1 cellular context compared by ENCODE assay signal in the genomic region with DNA sequence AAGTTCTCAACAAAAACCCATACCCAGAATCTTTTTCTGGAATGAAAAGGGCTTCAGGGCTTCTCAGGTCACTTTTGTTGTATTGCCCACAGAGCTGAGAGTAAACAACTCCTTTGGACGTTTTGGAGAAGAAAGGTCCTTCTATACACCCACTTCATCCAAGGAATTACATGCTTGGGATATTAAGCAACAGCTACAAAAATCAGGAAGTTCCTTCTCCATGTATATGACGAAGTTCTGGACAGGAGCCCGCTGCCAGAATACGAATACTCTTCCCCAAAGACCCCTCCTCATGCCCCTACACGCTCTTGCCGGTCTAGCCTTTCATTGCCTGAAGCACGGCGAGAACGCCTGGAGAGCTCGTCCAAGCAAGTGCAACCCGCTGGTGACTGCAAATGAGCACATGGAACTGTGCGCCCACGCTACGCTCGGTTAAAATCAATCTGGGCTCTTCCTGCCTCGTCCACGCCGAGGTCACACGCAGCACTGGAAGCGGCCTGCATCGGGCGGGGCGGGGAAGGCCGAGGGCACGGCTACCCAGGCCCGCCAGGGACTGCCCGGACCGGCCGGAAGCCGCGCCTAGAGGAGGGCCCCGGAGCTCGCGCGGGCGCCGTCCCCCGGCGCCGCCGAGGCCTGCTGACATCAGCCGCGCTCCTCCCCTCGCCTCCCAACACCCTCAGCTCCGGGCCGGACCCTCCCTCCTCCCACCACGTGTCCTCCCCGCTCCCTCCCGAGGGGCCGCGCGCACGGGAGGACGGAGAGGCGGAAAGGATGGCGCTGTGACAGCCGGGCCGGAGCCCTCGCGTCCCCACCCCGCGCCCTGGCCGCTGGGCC.
TF ChIP-seq lines count a peak whose summit lies in the region.

A gene with protein sequence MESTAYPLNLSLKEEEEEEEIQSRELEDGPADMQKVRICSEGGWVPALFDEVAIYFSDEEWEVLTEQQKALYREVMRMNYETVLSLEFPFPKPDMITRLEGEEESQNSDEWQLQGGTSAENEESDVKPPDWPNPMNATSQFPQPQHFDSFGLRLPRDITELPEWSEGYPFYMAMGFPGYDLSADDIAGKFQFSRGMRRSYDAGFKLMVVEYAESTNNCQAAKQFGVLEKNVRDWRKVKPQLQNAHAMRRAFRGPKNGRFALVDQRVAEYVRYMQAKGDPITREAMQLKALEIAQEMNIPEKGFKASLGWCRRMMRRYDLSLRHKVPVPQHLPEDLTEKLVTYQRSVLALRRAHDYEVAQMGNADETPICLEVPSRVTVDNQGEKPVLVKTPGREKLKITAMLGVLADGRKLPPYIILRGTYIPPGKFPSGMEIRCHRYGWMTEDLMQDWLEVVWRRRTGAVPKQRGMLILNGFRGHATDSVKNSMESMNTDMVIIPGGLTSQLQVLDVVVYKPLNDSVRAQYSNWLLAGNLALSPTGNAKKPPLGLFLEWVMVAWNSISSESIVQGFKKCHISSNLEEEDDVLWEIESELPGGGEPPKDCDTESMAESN (plus strand): TSS at position 710 of the 834 bp plus-strand sequence. CDS start 1,482 bp downstream, outside the sequence.

TF ChIP-seq in WTC11, 78 proteins besides CTCF, POLR2A, EP300 and RAD21 (continued from another document and continues in another):
- TF ChIP-seq, protein P1, sequence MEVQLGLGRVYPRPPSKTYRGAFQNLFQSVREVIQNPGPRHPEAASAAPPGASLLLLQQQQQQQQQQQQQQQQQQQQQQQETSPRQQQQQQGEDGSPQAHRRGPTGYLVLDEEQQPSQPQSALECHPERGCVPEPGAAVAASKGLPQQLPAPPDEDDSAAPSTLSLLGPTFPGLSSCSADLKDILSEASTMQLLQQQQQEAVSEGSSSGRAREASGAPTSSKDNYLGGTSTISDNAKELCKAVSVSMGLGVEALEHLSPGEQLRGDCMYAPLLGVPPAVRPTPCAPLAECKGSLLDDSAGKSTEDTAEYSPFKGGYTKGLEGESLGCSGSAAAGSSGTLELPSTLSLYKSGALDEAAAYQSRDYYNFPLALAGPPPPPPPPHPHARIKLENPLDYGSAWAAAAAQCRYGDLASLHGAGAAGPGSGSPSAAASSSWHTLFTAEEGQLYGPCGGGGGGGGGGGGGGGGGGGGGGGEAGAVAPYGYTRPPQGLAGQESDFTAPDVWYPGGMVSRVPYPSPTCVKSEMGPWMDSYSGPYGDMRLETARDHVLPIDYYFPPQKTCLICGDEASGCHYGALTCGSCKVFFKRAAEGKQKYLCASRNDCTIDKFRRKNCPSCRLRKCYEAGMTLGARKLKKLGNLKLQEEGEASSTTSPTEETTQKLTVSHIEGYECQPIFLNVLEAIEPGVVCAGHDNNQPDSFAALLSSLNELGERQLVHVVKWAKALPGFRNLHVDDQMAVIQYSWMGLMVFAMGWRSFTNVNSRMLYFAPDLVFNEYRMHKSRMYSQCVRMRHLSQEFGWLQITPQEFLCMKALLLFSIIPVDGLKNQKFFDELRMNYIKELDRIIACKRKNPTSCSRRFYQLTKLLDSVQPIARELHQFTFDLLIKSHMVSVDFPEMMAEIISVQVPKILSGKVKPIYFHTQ (CRISPR knock-in tag; IDR thresholded peaks at IDR 0.05) = no peak
- TF ChIP-seq JAZF1 (CRISPR knock-in tag; IDR thresholded peaks at IDR 0.05) (no peak), E2F4 (CRISPR knock-in tag; IDR thresholded peaks at IDR 0.05; ENCODE audit: borderline replicate concordance, low read depth) (no peak), ZNF138 (CRISPR knock-in tag; conservative IDR thresholded peaks at IDR 0.05) (no peak), ZNF263 (CRISPR knock-in tag; IDR thresholded peaks at IDR 0.05; ENCODE audit: low read depth) (peak; percentile 99), TEAD4 (CRISPR knock-in tag; IDR thresholded peaks at IDR 0.05) (no peak), ZNF121 (CRISPR knock-in tag; IDR thresholded peaks at IDR 0.05) (peak; percentile 91), CDX4 (CRISPR knock-in tag; IDR thresholded peaks at IDR 0.05; ENCODE audit: borderline replicate concordance) (no peak), HMGA2 (CRISPR knock-in tag; IDR thresholded peaks at IDR 0.05) (no peak), MYBL2 (CRISPR knock-in tag; IDR thresholded peaks at IDR 0.05) (no peak), ATF2 (CRISPR knock-in tag; IDR thresholded peaks at IDR 0.05; ENCODE audit: borderline replicate concordance, low read depth) (no peak), E2F5 (CRISPR knock-in tag; IDR thresholded peaks at IDR 0.05) (no peak), ZNF232 (CRISPR knock-in tag; IDR thresholded peaks at IDR 0.05) (peak; percentile 63; the same call in 1 of the 2 replicates), ERG (CRISPR knock-in tag; IDR thresholded peaks at IDR 0.05) (no peak), GTF2I (CRISPR knock-in tag; conservative IDR thresholded peaks at IDR 0.05) (no peak), NFYB (CRISPR knock-in tag; conservative IDR thresholded peaks at IDR 0.05; ENCODE audit: low read depth) (no peak), CBFB (CRISPR knock-in tag; IDR thresholded peaks at IDR 0.05; ENCODE audit: low read depth) (no peak), OVOL2 (CRISPR knock-in tag; IDR thresholded peaks at IDR 0.05; ENCODE audit: borderline replicate concordance) (no peak; the same call in 1 of the 2 replicates), EMX1 (CRISPR knock-in tag; IDR thresholded peaks at IDR 0.05) (no peak), NFE2L1 (CRISPR knock-in tag; IDR thresholded peaks at IDR 0.05) (peak; percentile 69; the same call in 1 of the 2 replicates), HMGXB4 (CRISPR knock-in tag; IDR thresholded peaks at IDR 0.05) (0 out of 2 replicates have a peak, but pooled peaks have one; percentile 39), ZNF219 (CRISPR knock-in tag; IDR thresholded peaks at IDR 0.05; ENCODE audit: borderline replicate concordance) (no peak), SP1 (CRISPR knock-in tag; conservative IDR thresholded peaks at IDR 0.05) (peak; percentile 68), IRF2 (CRISPR knock-in tag; IDR thresholded peaks at IDR 0.05; ENCODE audit: borderline replicate concordance, low read depth) (no peak), RELA (CRISPR knock-in tag; IDR thresholded peaks at IDR 0.05; ENCODE audit: borderline replicate concordance) (0 out of 2 replicates have a peak, but pooled peaks have one; percentile 79), SMAD3 (CRISPR knock-in tag; IDR thresholded peaks at IDR 0.05; ENCODE audit: borderline replicate concordance) (peak; percentile 60; the same call in 1 of the 2 replicates), NR1H2 (CRISPR knock-in tag; IDR thresholded peaks at IDR 0.05) (no peak)
- TF ChIP-seq, protein P2, sequence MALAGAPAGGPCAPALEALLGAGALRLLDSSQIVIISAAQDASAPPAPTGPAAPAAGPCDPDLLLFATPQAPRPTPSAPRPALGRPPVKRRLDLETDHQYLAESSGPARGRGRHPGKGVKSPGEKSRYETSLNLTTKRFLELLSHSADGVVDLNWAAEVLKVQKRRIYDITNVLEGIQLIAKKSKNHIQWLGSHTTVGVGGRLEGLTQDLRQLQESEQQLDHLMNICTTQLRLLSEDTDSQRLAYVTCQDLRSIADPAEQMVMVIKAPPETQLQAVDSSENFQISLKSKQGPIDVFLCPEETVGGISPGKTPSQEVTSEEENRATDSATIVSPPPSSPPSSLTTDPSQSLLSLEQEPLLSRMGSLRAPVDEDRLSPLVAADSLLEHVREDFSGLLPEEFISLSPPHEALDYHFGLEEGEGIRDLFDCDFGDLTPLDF (CRISPR knock-in tag; IDR thresholded peaks at IDR 0.05) = no peak
- TF ChIP-seq, protein P3, sequence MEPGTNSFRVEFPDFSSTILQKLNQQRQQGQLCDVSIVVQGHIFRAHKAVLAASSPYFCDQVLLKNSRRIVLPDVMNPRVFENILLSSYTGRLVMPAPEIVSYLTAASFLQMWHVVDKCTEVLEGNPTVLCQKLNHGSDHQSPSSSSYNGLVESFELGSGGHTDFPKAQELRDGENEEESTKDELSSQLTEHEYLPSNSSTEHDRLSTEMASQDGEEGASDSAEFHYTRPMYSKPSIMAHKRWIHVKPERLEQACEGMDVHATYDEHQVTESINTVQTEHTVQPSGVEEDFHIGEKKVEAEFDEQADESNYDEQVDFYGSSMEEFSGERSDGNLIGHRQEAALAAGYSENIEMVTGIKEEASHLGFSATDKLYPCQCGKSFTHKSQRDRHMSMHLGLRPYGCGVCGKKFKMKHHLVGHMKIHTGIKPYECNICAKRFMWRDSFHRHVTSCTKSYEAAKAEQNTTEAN (CRISPR knock-in tag; IDR thresholded peaks at IDR 0.05) = peak; percentile 58; the same call in 1 of the 2 replicates
- TF ChIP-seq, protein P4, sequence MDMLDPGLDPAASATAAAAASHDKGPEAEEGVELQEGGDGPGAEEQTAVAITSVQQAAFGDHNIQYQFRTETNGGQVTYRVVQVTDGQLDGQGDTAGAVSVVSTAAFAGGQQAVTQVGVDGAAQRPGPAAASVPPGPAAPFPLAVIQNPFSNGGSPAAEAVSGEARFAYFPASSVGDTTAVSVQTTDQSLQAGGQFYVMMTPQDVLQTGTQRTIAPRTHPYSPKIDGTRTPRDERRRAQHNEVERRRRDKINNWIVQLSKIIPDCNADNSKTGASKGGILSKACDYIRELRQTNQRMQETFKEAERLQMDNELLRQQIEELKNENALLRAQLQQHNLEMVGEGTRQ (CRISPR knock-in tag; IDR thresholded peaks at IDR 0.05) = peak; percentile 91
- TF ChIP-seq, protein P5, sequence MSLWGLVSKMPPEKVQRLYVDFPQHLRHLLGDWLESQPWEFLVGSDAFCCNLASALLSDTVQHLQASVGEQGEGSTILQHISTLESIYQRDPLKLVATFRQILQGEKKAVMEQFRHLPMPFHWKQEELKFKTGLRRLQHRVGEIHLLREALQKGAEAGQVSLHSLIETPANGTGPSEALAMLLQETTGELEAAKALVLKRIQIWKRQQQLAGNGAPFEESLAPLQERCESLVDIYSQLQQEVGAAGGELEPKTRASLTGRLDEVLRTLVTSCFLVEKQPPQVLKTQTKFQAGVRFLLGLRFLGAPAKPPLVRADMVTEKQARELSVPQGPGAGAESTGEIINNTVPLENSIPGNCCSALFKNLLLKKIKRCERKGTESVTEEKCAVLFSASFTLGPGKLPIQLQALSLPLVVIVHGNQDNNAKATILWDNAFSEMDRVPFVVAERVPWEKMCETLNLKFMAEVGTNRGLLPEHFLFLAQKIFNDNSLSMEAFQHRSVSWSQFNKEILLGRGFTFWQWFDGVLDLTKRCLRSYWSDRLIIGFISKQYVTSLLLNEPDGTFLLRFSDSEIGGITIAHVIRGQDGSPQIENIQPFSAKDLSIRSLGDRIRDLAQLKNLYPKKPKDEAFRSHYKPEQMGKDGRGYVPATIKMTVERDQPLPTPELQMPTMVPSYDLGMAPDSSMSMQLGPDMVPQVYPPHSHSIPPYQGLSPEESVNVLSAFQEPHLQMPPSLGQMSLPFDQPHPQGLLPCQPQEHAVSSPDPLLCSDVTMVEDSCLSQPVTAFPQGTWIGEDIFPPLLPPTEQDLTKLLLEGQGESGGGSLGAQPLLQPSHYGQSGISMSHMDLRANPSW (CRISPR knock-in tag; conservative IDR thresholded peaks at IDR 0.05; ENCODE audit: low read depth) = no peak
